39 cellular contexts compared by ENCODE assay signal in the genomic region with DNA sequence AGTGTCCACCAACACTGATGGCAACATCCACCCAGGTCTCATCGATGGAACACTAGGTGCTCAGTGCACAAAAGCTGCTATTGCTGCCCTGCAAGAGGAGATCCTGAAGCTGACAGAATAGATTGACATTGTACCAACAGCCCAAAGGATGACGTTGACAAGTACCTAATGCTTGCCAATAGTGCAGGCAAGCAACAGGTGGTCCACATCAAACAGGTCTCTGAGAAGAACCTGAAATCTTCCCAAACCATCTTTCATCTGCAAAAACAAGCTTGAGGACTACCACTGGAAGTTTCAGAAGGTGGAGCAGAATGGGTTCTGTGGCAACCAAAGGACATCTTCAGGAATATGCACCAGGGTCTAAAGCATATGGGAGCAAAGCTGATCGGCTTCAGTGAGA. TPM values are rescaled to one million over a fixed set of nuclear protein-coding genes. Genes with fewer than 3 reads are reported as not detected.
DNase-seq lines count a peak whose midpoint lies in the region; ATAC-seq, FAIRE-seq and TF ChIP-seq lines count a peak whose summit lies in the region.
"Had no signal": no experiment of that assay in that cellular context is flagged by ENCODE, and none has a peak within 500 bp of the region (broad histone marks: within the 10 kb centered on the region; RNA-seq: fewer than 3 reads in every experiment).

No MANE protein-coding gene starts in this region.

- H3K27ac ChIP-seq in HEK293 (ENCODE audit: extremely low read depth, low read depth, low read length) (no peak overlapping the region), esophagus muscularis mucosa (replicated peaks in 1 of 4) (no peak overlapping the region), keratinocyte (ENCODE audit: control insufficient read depth, insufficient read depth, low read length) (no peak overlapping the region)
- H3K27ac ChIP-seq: 22Rv1; A549; BLaER1; BLaER1 treated with 17β-estradiol and CSF1 and Interleukin-3, amounts not matched to agents 10 nM and 100 nM; C4-2B had no signal

- TF ChIP-seq CTCF in HEK293 (tag by site-specific recombination; IDR thresholded peaks at IDR 0.05), result no peak
- no peak for TF ChIP-seq CTCF in bronchial epithelial cell (IDR thresholded peaks at IDR 0.05; ENCODE audit: insufficient read depth, low read length, severe bottlenecking)
- no peak for TF ChIP-seq CTCF in esophagus muscularis mucosa (IDR thresholded peaks at IDR 0.05)
- no peak for TF ChIP-seq CTCF in keratinocyte (optimal IDR thresholded peaks at IDR 0.05 in 1 of 3, IDR thresholded peaks at IDR 0.05 in 1 of 3, conservative IDR thresholded peaks at IDR 0.05 in 1 of 3; ENCODE audit: extremely low read depth in 1 of 3, insufficient read depth in 2 of 3, low read length in 3 of 3)
- TF ChIP-seq CTCF in BE2C (IDR thresholded peaks at IDR 0.05; ENCODE audit: low read depth, low read length), result no peak

- FAIRE-seq in bronchial epithelial cell (lab: Jason Lieb, UNC) (peak; percentile 94), keratinocyte (lab: Jason Lieb, UNC) (peak; percentile 13)
- FAIRE-seq: A204.1, A549, D721Med had no signal

- TF ChIP-seq POLR2A in esophagus muscularis mucosa (IDR thresholded peaks at IDR 0.05; ENCODE audit: low read depth), result no peak

- dilution Hi-C loops in keratinocyte (cut with MboI; ENCODE audit: extremely low pct_ligation_motif_present, low sequenced_read_pairs), result no loop called here

- H3K4me3 ChIP-seq in HEK293 (ENCODE audit: low read depth, low read length) (no peak overlapping the region), bronchial epithelial cell (ENCODE audit: low read depth, low read length) (no peak overlapping the region), esophagus muscularis mucosa (no peak overlapping the region), keratinocyte (ENCODE audit: control insufficient read depth in 2 of 3, extremely low read depth in 1 of 3, insufficient read depth in 2 of 3, low read depth in 1 of 3, low read length in 3 of 3) (no peak overlapping the region), BE2C (ENCODE audit: low read depth, low read length) (no peak overlapping the region)
- H3K4me3 ChIP-seq: A549; BLaER1; BLaER1 treated with 17β-estradiol and CSF1 and Interleukin-3, amounts not matched to agents 10 nM and 100 nM had no signal

- no peak overlapping the region for H2AFZ ChIP-seq in keratinocyte (ENCODE audit: control insufficient read depth, low read length)

- ATAC-seq in Right ventricle myocardium inferior (no peak), GM19351 (IDR thresholded peaks at IDR 0.05; ENCODE audit: unreplicated experiment) (no peak)
- ATAC-seq: A549; CD8-positive, alpha-beta T cell had no signal

- no peak for TF ChIP-seq EP300 in esophagus muscularis mucosa (IDR thresholded peaks at IDR 0.05)

- H3K27me3 ChIP-seq in bronchial epithelial cell (ENCODE audit: control insufficient read depth, insufficient read depth, low read length) (peaks cover 4% of the 10 kb centered on the region), esophagus muscularis mucosa (no peaks in the 10 kb centered on the region), keratinocyte (ENCODE audit: control insufficient read depth, extremely low read depth, insufficient read depth, low read length) (peaks cover 3% of the 10 kb centered on the region), BE2C (no peaks in the 10 kb centered on the region)
- H3K27me3 ChIP-seq: BLaER1; BLaER1 treated with 17β-estradiol and CSF1 and Interleukin-3, amounts not matched to agents 10 nM and 100 nM had no signal

- no peaks in the 10 kb centered on the region for H4K20me1 ChIP-seq in keratinocyte (ENCODE audit: control insufficient read depth, extremely low read depth, insufficient read depth, low read length)
- H4K20me1 ChIP-seq: BLaER1; BLaER1 treated with 17β-estradiol and CSF1 and Interleukin-3, amounts not matched to agents 10 nM and 100 nM had no signal

- H3K9me1 ChIP-seq in keratinocyte (ENCODE audit: control insufficient read depth, extremely low read depth, insufficient read depth, low read length), result no peaks in the 10 kb centered on the region

- DNase-seq in bronchial epithelial cell (ENCODE audit: low read depth), result no peak
- peak; percentile 62 for DNase-seq in esophagus muscularis mucosa (ENCODE audit: extremely low spot score)
- DNase-seq in keratinocyte (ENCODE audit: low read depth, low spot score), result no peak
- DNase-seq in activated CD4-positive, alpha-beta T cell treated with anti-CD3 and anti-CD28 coated beads, Interleukin-2, amount 50 U/mL, for 1 hour, result no peak
- no peak for DNase-seq in Right ventricle myocardium inferior (ENCODE audit: missing footprints)
- no peak for DNase-seq in BE2C
- DNase-seq: 8988T; ACHN; AML-193; C1 segment of cervical spinal cord; Caco-2; Calu3; CD4-positive, alpha-beta memory T cell; CD4-positive, alpha-beta T cell; CD4-positive, CD25-positive, alpha-beta regulatory T cell; CD8-positive, alpha-beta memory T cell; CD8-positive, alpha-beta T cell; COR-L47; DMS 273 treated with DMSO at 0.1 percent for 48 hours; DMS153; DMS53; DMS79; DMS79 treated with DMSO at 0.1 percent for 48 hours; DND-41; EL had no signal

- H3K79me2 ChIP-seq in keratinocyte (ENCODE audit: control insufficient read depth, insufficient read depth, low read length), result no peaks in the 10 kb centered on the region

- H3K36me3 ChIP-seq in HEK293 (ENCODE audit: control insufficient read depth in 2 of 2, insufficient read depth in 1 of 2, low read length in 2 of 2), result no peaks in the 10 kb centered on the region
- no peaks in the 10 kb centered on the region for H3K36me3 ChIP-seq in bronchial epithelial cell (ENCODE audit: control insufficient read depth, insufficient read depth, low read length)
- no peaks in the 10 kb centered on the region for H3K36me3 ChIP-seq in esophagus muscularis mucosa
- no peaks in the 10 kb centered on the region for H3K36me3 ChIP-seq in keratinocyte (ENCODE audit: control insufficient read depth in 2 of 2, extremely low read depth in 1 of 2, insufficient read depth in 2 of 2, low read length in 2 of 2)
- H3K36me3 ChIP-seq in BE2C, result no peaks in the 10 kb centered on the region
- H3K36me3 ChIP-seq: BLaER1; BLaER1 treated with 17β-estradiol and CSF1 and Interleukin-3, amounts not matched to agents 10 nM and 100 nM had no signal

- no peaks in the 10 kb centered on the region for H3K9me3 ChIP-seq in HEK293 (ENCODE audit: control insufficient read depth, insufficient read depth, low read depth, low read length)
- H3K9me3 ChIP-seq in esophagus muscularis mucosa, result peaks cover 0 to 6% (median 0%) of the 10 kb centered on the region in 4 donors
- no peaks in the 10 kb centered on the region for H3K9me3 ChIP-seq in keratinocyte (ENCODE audit: control insufficient read depth, low read depth, low read length)
- H3K9me3 ChIP-seq in BE2C, result no peaks in the 10 kb centered on the region
- H3K9me3 ChIP-seq: Caco-2 had no signal

- no peak overlapping the region for H3K4me2 ChIP-seq in keratinocyte (ENCODE audit: control insufficient read depth, extremely low read depth, insufficient read depth, low read depth, low read length)
- H3K4me2 ChIP-seq: A549; BLaER1; BLaER1 treated with 17β-estradiol and CSF1 and Interleukin-3, amounts not matched to agents 10 nM and 100 nM had no signal

- intact Hi-C loops in esophagus muscularis mucosa (cut with DNase I), result no loop called here
- intact Hi-C loops in Right ventricle myocardium inferior (cut with DNase I), result no loop called here

- 70% methylated on average over 3 of the region's 3 CpGs for WGBS in esophagus muscularis mucosa

- POLR2A ChIA-PET in HEK293 (lab: Yijun Ruan, JAX), result no interaction called here

- H3K4me1 ChIP-seq in HEK293 (ENCODE audit: control insufficient read depth, insufficient read depth, low read length) (no peaks in the 10 kb centered on the region), esophagus muscularis mucosa (no peaks in the 10 kb centered on the region), keratinocyte (ENCODE audit: control insufficient read depth, extremely low read depth, insufficient read depth, low read length) (no peaks in the 10 kb centered on the region), BE2C (no peaks in the 10 kb centered on the region)
- H3K4me1 ChIP-seq: A549; BLaER1; BLaER1 treated with 17β-estradiol and CSF1 and Interleukin-3, amounts not matched to agents 10 nM and 100 nM; Caco-2 had no signal

- H3K9ac ChIP-seq in keratinocyte (ENCODE audit: control insufficient read depth, extremely low read depth, insufficient read depth, low read length), result no peak overlapping the region
- H3K9ac ChIP-seq: BLaER1; BLaER1 treated with 17β-estradiol and CSF1 and Interleukin-3, amounts not matched to agents 10 nM and 100 nM had no signal

- CTCF ChIA-PET in HEK293 (lab: Yijun Ruan, JAX), result interaction anchor here (0.9 to 1.1 kb wide), 2 partner anchors 33 to 80 kb away, joined by 3 to 4 read pairs; no protein-coding TSS in a partner anchor

TF ChIP-seq in HEK293, 187 proteins besides CTCF, POLR2A, EP300 and RAD21 (continues in another document):
- TF ChIP-seq ZBTB48 (tag by site-specific recombination; IDR thresholded peaks at IDR 0.05), result no peak
- no peak for TF ChIP-seq ZEB2 (tag by site-specific recombination; IDR thresholded peaks at IDR 0.05)
- TF ChIP-seq ZNF624 (tag by site-specific recombination; IDR thresholded peaks at IDR 0.05), result no peak
- no peak for TF ChIP-seq ZNF335 (tag by site-specific recombination; conservative IDR thresholded peaks at IDR 0.05)
- TF ChIP-seq SCRT1 (tag by site-specific recombination; IDR thresholded peaks at IDR 0.05; ENCODE audit: borderline replicate concordance), result peak; percentile 49; the same call in 1 of the 2 replicates
- TF ChIP-seq ZNF677 (tag by site-specific recombination; IDR thresholded peaks at IDR 0.05), result no peak
- TF ChIP-seq ZNF791 (tag by site-specific recombination; IDR thresholded peaks at IDR 0.05), result no peak
- TF ChIP-seq ZNF19 (tag by site-specific recombination; IDR thresholded peaks at IDR 0.05; ENCODE audit: low read depth), result no peak
- no peak for TF ChIP-seq SETDB1 (IDR thresholded peaks at IDR 0.05; ENCODE audit: insufficient read length, low read length)
- no peak for TF ChIP-seq ZNF548 (tag by site-specific recombination; IDR thresholded peaks at IDR 0.05)

RNA-seq across cellular contexts. Expression of a gene that starts 15.8 kb away (rescaled TPM):
- total RNA-seq in bronchial epithelial cell (not detected in 2 replicates), esophagus muscularis mucosa (not detected), Right ventricle myocardium inferior (not detected)
- 0.01 TPM in 1 of 3 replicates, not detected in the others for polyA plus RNA-seq in keratinocyte
- not detected for polyA plus RNA-seq in keratinocyte (2011; ENCODE audit: low read depth)
- polyA plus RNA-seq in keratinocyte (2011; cell fraction: cytosol; rRNA removed), result not detected in 2 replicates
- 0.05 and 0.08 TPM in 2 replicates for polyA plus RNA-seq in keratinocyte (2011; cell fraction: nucleus; rRNA removed)
- 0.06 TPM in 1 of 2 replicates, not detected in the other for polyA plus RNA-seq in keratinocyte (2012; ENCODE audit: low replicate concordance)
- not detected in 3 replicates for polyA minus RNA-seq in keratinocyte
- polyA minus RNA-seq in keratinocyte (2011; cell fraction: cytosol; rRNA and poly(A)+ RNA removed), result not detected
- polyA minus RNA-seq in keratinocyte (2011; cell fraction: nucleus; rRNA and poly(A)+ RNA removed), result 0.16 TPM in 1 of 2 replicates, not detected in the other
- not detected for polyA plus RNA-seq in BE2C (2012; ENCODE audit: insufficient read depth, insufficient read length, low read depth)
- total RNA-seq: A172; B cell; Calu3; CD4-positive, alpha-beta memory T cell; CD4-positive, alpha-beta T cell; CD4-positive, CD25-positive, alpha-beta regulatory T cell; CD8-positive, alpha-beta T cell had no signal
- polyA plus RNA-seq: A549; AG04450; BJ; CD14-positive monocyte; CD4-positive, CD25-positive, alpha-beta regulatory T cell; CD8-positive, alpha-beta memory T cell had no signal
